18 cellular contexts compared by ENCODE assay signal in genomic region chr22:28185130-28185529, GRCh38.
DNase-seq lines count a peak whose midpoint lies in the region; ATAC-seq, FAIRE-seq and TF ChIP-seq lines count a peak whose summit lies in the region.
"Had no signal": no experiment of that assay in that cellular context is flagged by ENCODE, and none has a peak within 500 bp of the region (broad histone marks: within the 10 kb centered on the region; RNA-seq: fewer than 3 reads in every experiment).

No MANE protein-coding gene starts in this region.

- H3K36me3 ChIP-seq in IMR-90 (ENCODE audit: control insufficient read depth, insufficient read depth, low read length): no peaks in the 10 kb centered on the region
- H3K36me3 ChIP-seq in astrocyte (ENCODE audit: insufficient read depth, low read length): no peaks in the 10 kb centered on the region
- H3K36me3 ChIP-seq: HAP-1 had no signal

- TF ChIP-seq CTCF in IMR-90 (conservative IDR thresholded peaks at IDR 0.05; ENCODE audit: low read depth, low read length) (no peak), astrocyte (IDR thresholded peaks at IDR 0.05; ENCODE audit: insufficient read depth, low read depth, low read length) (no peak)

- CTCF ChIA-PET in IMR-90 (lab: Yijun Ruan, JAX) (no interaction called here), HEK293T (lab: Yijun Ruan, JAX) (no interaction called here)

- no peak overlapping the region for H2BK120ac ChIP-seq in IMR-90 (ENCODE audit: low read depth, low read length)

- no peak overlapping the region for H3K4me3 ChIP-seq in IMR-90 (ENCODE audit: insufficient read depth, low read depth, low read length)
- H3K4me3 ChIP-seq in astrocyte (ENCODE audit: insufficient read depth, low read depth, low read length): no peak overlapping the region
- H3K4me3 ChIP-seq: HAP-1 had no signal

- ATAC-seq in IMR-90 (ENCODE audit: low read depth) (no peak), left lobe of liver (peak; percentile 84)
- no peak for ATAC-seq in stimulated activated naive CD8-positive, alpha-beta T cell treated with anti-CD3 and anti-CD28 coated beads, Interleukin-15, amount 100 ng/mL, for 72 hours

- H3K27me3 ChIP-seq in IMR-90 (ENCODE audit: control insufficient read depth, insufficient read depth, low read length) (no peaks in the 10 kb centered on the region), astrocyte (ENCODE audit: insufficient read depth, low read length) (no peaks in the 10 kb centered on the region)

- H4K91ac ChIP-seq in IMR-90 (ENCODE audit: insufficient read depth, low read depth, low read length): no peak overlapping the region

- H3K9me1 ChIP-seq in IMR-90 (ENCODE audit: insufficient read depth, low read length): no peaks in the 10 kb centered on the region

- no peak overlapping the region for H2BK20ac ChIP-seq in IMR-90 (ENCODE audit: low read depth, low read length)

- dilution Hi-C loops in IMR-90 (cut with HindIII; ENCODE audit: low sequenced_read_pairs, unreplicated experiment): no loop called here

- H2BK5ac ChIP-seq in IMR-90 (ENCODE audit: low read depth, low read length, poor library complexity, severe bottlenecking): no peak overlapping the region

- H3K36me3 Mint-ChIP-seq in astrocyte (ENCODE audit: low read depth, unreplicated experiment): no peaks in the 10 kb centered on the region
- H3K36me3 Mint-ChIP-seq: CD4-positive, alpha-beta memory T cell had no signal

- H3K27ac ChIP-seq in IMR-90 (ENCODE audit: insufficient read depth, low read length): no peak overlapping the region
- no peak overlapping the region for H3K27ac ChIP-seq in astrocyte (ENCODE audit: low read depth, low read length)

- WGBS in IMR-90 (ENCODE audit: extremely low coverage in 2 of 2, insufficient read length in 1 of 2), 2 experiments: no CpG with 5 or more reads among the region's 4 CpGs

- peak; percentile 5 for FAIRE-seq in astrocyte (lab: Jason Lieb, UNC)
- FAIRE-seq: GM12891, GM18507, H54 had no signal

- peak overlapping the region; percentile 40; the same call in 1 of the 2 replicates for H3K4me2 ChIP-seq in IMR-90 (ENCODE audit: low read depth, low read length)
- H3K4me2 ChIP-seq in astrocyte (ENCODE audit: low read length): no peak overlapping the region

- no peak overlapping the region for H3K14ac ChIP-seq in IMR-90 (replicated peaks; ENCODE audit: low read depth, low read length)

- POLR2A ChIA-PET in IMR-90 (lab: Charles Lee; ENCODE audit: unreplicated experiment) (no interaction called here), HEK293T (lab: Yijun Ruan, JAX) (no interaction called here)

- H2BK15ac ChIP-seq in IMR-90 (ENCODE audit: low read depth, low read length): no peak overlapping the region

- peaks cover 5% of the 10 kb centered on the region for H3K4me1 Mint-ChIP-seq in astrocyte (ENCODE audit: low read depth, unreplicated experiment)
- no peaks in the 10 kb centered on the region for H3K4me1 Mint-ChIP-seq in stimulated activated naive CD8-positive, alpha-beta T cell treated with anti-CD3 and anti-CD28 coated beads, Interleukin-15, amount 100 ng/mL, for 72 hours
- H3K4me1 Mint-ChIP-seq: CD4-positive, alpha-beta memory T cell had no signal

- H3K56ac ChIP-seq in IMR-90 (ENCODE audit: extremely low read depth, insufficient read depth, low read length): no peak overlapping the region

- no peak overlapping the region for H3K4me3 Mint-ChIP-seq in astrocyte (ENCODE audit: unreplicated experiment)
- H3K4me3 Mint-ChIP-seq in stimulated activated naive CD8-positive, alpha-beta T cell treated with anti-CD3 and anti-CD28 coated beads, Interleukin-15, amount 100 ng/mL, for 72 hours: no peak overlapping the region
- H3K4me3 Mint-ChIP-seq: CD4-positive, alpha-beta memory T cell had no signal

- peak overlapping the region in 1 of 2 experiments; percentile 27; a peak in 1 of 4 replicates for H4K8ac ChIP-seq in IMR-90 (ENCODE audit: low read depth in 2 of 2, low read length in 2 of 2)

- H3K9ac ChIP-seq in IMR-90 (ENCODE audit: low read depth, low read length) (no peak overlapping the region), astrocyte (ENCODE audit: low read length) (no peak overlapping the region)

- H3K79me2 ChIP-seq in astrocyte (ENCODE audit: insufficient read depth, low read length): no peaks in the 10 kb centered on the region

- H4K5ac ChIP-seq in IMR-90 (ENCODE audit: low read depth, low read length): 0 out of 2 replicates have a peak overlapping the region, but pooled peaks have one; percentile 56

- H3K4me1 ChIP-seq in IMR-90 (ENCODE audit: control insufficient read depth, insufficient read depth, low read length) (peaks cover 5% of the 10 kb centered on the region), astrocyte (ENCODE audit: insufficient read depth, low read length) (no peaks in the 10 kb centered on the region)

- DNase-seq in IMR-90 (no peak), astrocyte (ENCODE audit: low read depth) (no peak), left lobe of liver (ENCODE audit: low spot score) (no peak), KG1 (lab: John Stamatoyannopoulos, UW) (no peak), HEK293T (ENCODE audit: extremely low spot score) (no peak)
- DNase-seq in stimulated activated naive CD8-positive, alpha-beta T cell treated with anti-CD3 and anti-CD28 coated beads, Interleukin-15, amount 100 ng/mL, for 72 hours: no peak
- DNase-seq: C1 segment of cervical spinal cord; Calu3; CD4-positive, alpha-beta memory T cell; COR-L47; DMS53; DMS79 treated with DMSO at 0.1 percent for 48 hours; GF-D8; GOT3 had no signal

- no peak overlapping the region for H3K27ac Mint-ChIP-seq in astrocyte (ENCODE audit: unreplicated experiment)
- no peak overlapping the region for H3K27ac Mint-ChIP-seq in stimulated activated naive CD8-positive, alpha-beta T cell treated with anti-CD3 and anti-CD28 coated beads, Interleukin-15, amount 100 ng/mL, for 72 hours
- H3K27ac Mint-ChIP-seq: CD4-positive, alpha-beta memory T cell had no signal

- intact Hi-C loops in IMR-90 (cut with micrococcal nuclease): no loop called here

- H3K23ac ChIP-seq in IMR-90 (ENCODE audit: low read depth, low read length): no peak overlapping the region

- H3K9me3 Mint-ChIP-seq in astrocyte (ENCODE audit: unreplicated experiment): no peaks in the 10 kb centered on the region
- no peaks in the 10 kb centered on the region for H3K9me3 Mint-ChIP-seq in stimulated activated naive CD8-positive, alpha-beta T cell treated with anti-CD3 and anti-CD28 coated beads, Interleukin-15, amount 100 ng/mL, for 72 hours

- H3K4ac ChIP-seq in IMR-90 (ENCODE audit: low read depth, low read length): no peak overlapping the region

- H3K18ac ChIP-seq in IMR-90 (ENCODE audit: low read depth, low read length): no peak overlapping the region

- TF ChIP-seq POLR2A in IMR-90 (IDR thresholded peaks at IDR 0.05; ENCODE audit: low read depth, low read length): no peak

- in situ Hi-C loops in IMR-90 (cut with MboI; ENCODE audit: low sequenced_read_pairs): no loop called here

- H2AK9ac ChIP-seq in IMR-90 (replicated peaks; ENCODE audit: low read depth, low read length, poor library complexity): no peak overlapping the region

- H3K79me1 ChIP-seq in IMR-90 (ENCODE audit: low read depth in 1 of 2, low read length in 2 of 2): peaks cover 0 to 11% of the 10 kb centered on the region in 2 experiments; a peak in 1 of 4 replicates

- no peak overlapping the region for H2AFZ ChIP-seq in IMR-90 (replicated peaks; ENCODE audit: low read length, poor library complexity)
- no peak overlapping the region for H2AFZ ChIP-seq in astrocyte (ENCODE audit: low read depth, low read length)

- no TSS peak for BruUV-seq in IMR-90 (replicated peaks; lab: Mats Ljungman, UMichigan)

- TF ChIP-seq RAD21 in IMR-90 (IDR thresholded peaks at IDR 0.05; ENCODE audit: low read length): no peak

- H4K20me1 ChIP-seq in IMR-90 (ENCODE audit: insufficient read depth, low read length): no peaks in the 10 kb centered on the region
- H4K20me1 ChIP-seq in astrocyte (ENCODE audit: insufficient read depth, low read length): no peaks in the 10 kb centered on the region

- H3K9me3 ChIP-seq in IMR-90 (ENCODE audit: control insufficient read depth, insufficient read depth, low read length) (no peaks in the 10 kb centered on the region), astrocyte (ENCODE audit: insufficient read depth, low read depth, low read length) (no peaks in the 10 kb centered on the region)
- H3K9me3 ChIP-seq: HAP-1 had no signal

- H2AK5ac ChIP-seq in IMR-90 (ENCODE audit: low read depth, low read length): no peak overlapping the region

- no peaks in the 10 kb centered on the region for H3K27me3 Mint-ChIP-seq in astrocyte (ENCODE audit: low read depth, unreplicated experiment)
- H3K27me3 Mint-ChIP-seq in stimulated activated naive CD8-positive, alpha-beta T cell treated with anti-CD3 and anti-CD28 coated beads, Interleukin-15, amount 100 ng/mL, for 72 hours: no peaks in the 10 kb centered on the region

TF ChIP-seq in IMR-90, 13 proteins besides CTCF, POLR2A, EP300 and RAD21 (continues in another document):
- TF ChIP-seq MXI1 (IDR thresholded peaks at IDR 0.05; ENCODE audit: borderline replicate concordance, low read depth, low read length): no peak
- no peak for TF ChIP-seq SMC3 (IDR thresholded peaks at IDR 0.05; ENCODE audit: low read depth, low read length)
- no peak for TF ChIP-seq RFX5 (IDR thresholded peaks at IDR 0.05; ENCODE audit: low read depth, low read length)
- no peak for TF ChIP-seq ELK1 (IDR thresholded peaks at IDR 0.05; ENCODE audit: borderline replicate concordance, low read depth, low read length)

TF ChIP-seq in HEK293T, 16 proteins besides CTCF, POLR2A, EP300 and RAD21:
- TF ChIP-seq TARDBP (IDR thresholded peaks at IDR 0.05): no peak
- no peak for TF ChIP-seq PKNOX1 (IDR thresholded peaks at IDR 0.05)
- TF ChIP-seq FOXK2 (IDR thresholded peaks at IDR 0.05): no peak
- no peak for TF ChIP-seq ZNF384 (IDR thresholded peaks at IDR 0.05)
- TF ChIP-seq HDGF (IDR thresholded peaks at IDR 0.05; ENCODE audit: borderline replicate concordance): no peak
- TF ChIP-seq LEF1 (IDR thresholded peaks at IDR 0.05; ENCODE audit: borderline replicate concordance): no peak
- TF ChIP-seq NFRKB (IDR thresholded peaks at IDR 0.05): no peak
- no peak for TF ChIP-seq BHLHE40 (IDR thresholded peaks at IDR 0.05; ENCODE audit: borderline replicate concordance)
- no peak for TF ChIP-seq SUZ12 (IDR thresholded peaks at IDR 0.05)
- no peak for TF ChIP-seq L3MBTL2 (conservative IDR thresholded peaks at IDR 0.05)
- TF ChIP-seq ELF4 (IDR thresholded peaks at IDR 0.05): no peak
- no peak for TF ChIP-seq FOXA1 (IDR thresholded peaks at IDR 0.05)
- TF ChIP-seq SP1 (IDR thresholded peaks at IDR 0.05): no peak
- no peak for TF ChIP-seq FOXM1 (IDR thresholded peaks at IDR 0.05; ENCODE audit: borderline replicate concordance)
TF ChIP-seq in HEK293T: peak in this region for 0.
